In the genomic region with DNA sequence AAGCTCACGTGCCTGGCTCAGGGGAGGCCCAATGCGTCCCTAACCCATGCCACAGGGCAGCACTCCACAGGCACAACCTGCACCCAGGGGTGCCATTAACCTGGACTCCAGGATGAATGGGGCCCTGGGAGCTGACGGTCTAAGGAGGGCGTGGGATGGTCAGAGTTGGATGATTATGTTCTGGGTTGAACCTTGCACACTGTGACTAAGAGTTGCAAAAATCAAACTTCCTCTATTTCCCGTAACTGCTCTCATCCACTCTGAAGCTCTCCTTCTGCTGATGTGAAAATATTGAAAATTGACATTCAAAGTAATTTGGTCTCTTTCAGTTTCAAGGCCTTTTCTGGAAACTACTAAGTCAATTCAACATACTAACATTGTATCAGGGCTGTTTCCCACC, we compare ENCODE assay signal across 4 cellular contexts. TPM values are rescaled to one million over a fixed set of nuclear protein-coding genes. Genes with fewer than 3 reads are reported as not detected.
"Had no signal": no experiment of that assay in that cellular context is flagged by ENCODE, and none has a peak within 500 bp of the region (broad histone marks: within the 10 kb centered on the region; RNA-seq: fewer than 3 reads in every experiment).

No MANE protein-coding gene starts in this region.

RNA-seq across cellular contexts. Expression of a gene that starts 54.0 kb away (rescaled TPM):
- total RNA-seq: activated CD8-positive, alpha-beta T cell treated with anti-CD3 and anti-CD28 coated beads for 36 hours; activated T-helper 2 cell treated with anti-CD3 and anti-CD28 coated beads, Interferon-gamma antibody, Interleukin-2, Interleukin-4, amounts not matched to agents 10 μg/mL and 5 μg/mL and 100 μg/mL, durations not matched to agents 14 hours and 24 hours and 36 hours; NCI-H460; OCI-LY7 had no signal
